8 cellular contexts compared by ENCODE assay signal in the genomic region with DNA sequence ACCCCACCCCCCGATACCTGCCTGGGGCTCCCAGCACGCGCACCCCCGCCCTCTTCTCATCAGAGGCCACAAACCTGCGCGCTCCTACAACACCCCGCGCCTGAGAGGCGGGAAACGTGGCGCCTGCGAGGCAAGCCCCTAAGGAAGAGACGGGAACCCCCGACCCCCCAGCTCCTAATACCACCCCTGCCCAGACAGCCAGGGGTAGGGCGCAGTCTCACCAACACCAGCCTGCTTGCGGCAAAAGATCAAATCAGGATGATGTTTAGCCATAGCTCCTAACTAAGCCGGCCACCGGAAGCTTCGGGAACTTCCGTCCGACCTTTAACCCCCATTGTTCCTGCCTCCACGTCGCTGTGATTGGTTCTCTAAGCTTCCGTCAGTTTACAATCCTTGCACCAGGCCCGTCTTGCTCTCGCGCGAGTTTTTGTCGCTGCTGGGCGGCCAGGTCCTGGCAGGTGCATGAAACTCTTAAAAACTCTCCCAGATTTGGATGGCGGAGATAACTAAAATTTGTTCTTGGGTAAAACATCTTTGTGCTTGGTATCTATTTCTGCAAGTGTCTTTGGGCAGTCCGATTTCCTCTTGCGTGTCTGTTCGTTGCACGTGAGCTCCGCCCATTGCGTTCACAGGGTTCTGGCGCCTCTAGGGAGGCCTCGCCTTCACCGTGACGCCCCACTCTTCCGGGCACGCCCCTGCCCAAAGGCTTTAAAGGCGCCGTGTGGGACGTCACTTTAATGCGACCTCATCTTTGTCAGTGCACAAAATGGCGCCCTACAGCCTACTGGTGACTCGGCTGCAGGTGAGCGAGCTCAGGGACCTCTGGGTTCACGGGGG. TPM values are rescaled to one million over a fixed set of nuclear protein-coding genes. Genes with fewer than 3 reads are reported as not detected.
DNase-seq lines count a peak whose midpoint lies in the region; ATAC-seq lines count a peak whose summit lies in the region.

Gene ACO2, plus strand, starts transcription at position 737 of the 837 bp plus-strand sequence. Its CDS starts 30 bp downstream, at position 767.
Gene PHF5A, minus strand, starts transcription at position 312 of the 837 bp plus-strand sequence. Its CDS starts 39 bp downstream, at position 273.

- peak within 1 kb of the TSS; percentile 94 to 99 for H3K27ac Mint-ChIP-seq in activated naive CD4-positive, alpha-beta T cell treated with anti-CD3 and anti-CD28 coated beads, Interleukin-2, amount 50 U/mL, for 72 hours

- peak; percentile 88 for ATAC-seq in HG02610 (IDR thresholded peaks at IDR 0.05; ENCODE audit: unreplicated experiment)
- peak; percentile 94 for ATAC-seq in activated naive CD4-positive, alpha-beta T cell treated with anti-CD3 and anti-CD28 coated beads, Interleukin-2, amount 50 U/mL, for 72 hours

- DNase-seq in NCI-H1092 treated with DMSO at 0.1 percent for 48 hours (lab: John Stamatoyannopoulos, UW) (peak; percentile 99), SKM-1 (lab: John Stamatoyannopoulos, UW; ENCODE audit: unreplicated experiment) (peak; percentile 98), glomerular endothelial cell (ENCODE audit: extremely low read depth, low read depth, low spot score) (peak; percentile 98), occipital lobe (lab: John Stamatoyannopoulos, UW) (peak; percentile 96)
- DNase-seq in activated naive CD4-positive, alpha-beta T cell treated with anti-CD3 and anti-CD28 coated beads, Interleukin-2, amount 50 U/mL, for 72 hours (ENCODE audit: low spot score in 2 of 2): peak; percentile 97 to 98

- H3K27ac ChIP-seq in temporal lobe (ENCODE audit: low read depth, low read length): peak within 1 kb of the TSS; percentile 88

- H3K36me3 Mint-ChIP-seq in activated naive CD4-positive, alpha-beta T cell treated with anti-CD3 and anti-CD28 coated beads, Interleukin-2, amount 50 U/mL, for 72 hours: peaks cover 23 to 36% of the 10 kb centered on the region in 2 donors

- no peaks in the 10 kb centered on the region for H3K9me3 Mint-ChIP-seq in activated naive CD4-positive, alpha-beta T cell treated with anti-CD3 and anti-CD28 coated beads, Interleukin-2, amount 50 U/mL, for 72 hours

- H3K4me3 ChIP-seq in GM08714 (ENCODE audit: low read length): peak within 1 kb of the TSS; percentile 77

RNA-seq across cellular contexts. Expression of gene ACO2, which starts in this region (rescaled TPM):
- total RNA-seq in activated naive CD4-positive, alpha-beta T cell treated with anti-CD3 and anti-CD28 coated beads, Interleukin-2, amount 50 U/mL, for 72 hours: 100 to 1,000 TPM in 1 of 2 donors, 10 to 100 TPM in 1; 100.0 to 112 TPM
- total RNA-seq in glomerular endothelial cell: 84.3 and 87.2 TPM in 2 replicates
- 64.4 TPM for total RNA-seq in occipital lobe
- 72.5 TPM for total RNA-seq in temporal lobe

RNA-seq across cellular contexts. Expression of gene PHF5A, which starts in this region (rescaled TPM):
- 10 to 100 TPM; 61.3 to 76.5 TPM for total RNA-seq in activated naive CD4-positive, alpha-beta T cell treated with anti-CD3 and anti-CD28 coated beads, Interleukin-2, amount 50 U/mL, for 72 hours
- total RNA-seq in glomerular endothelial cell (26.1 and 43.8 TPM in 2 replicates), occipital lobe (35.7 TPM), temporal lobe (25.6 TPM)

Comparison
In these comparisons a context has a peak if more than half of its experiments do, and no peak if none do; other contexts are left out.
1. Peak in every context shown above with its lines: DNase-seq, ATAC-seq, H3K4me3 ChIP-seq and H3K27ac ChIP-seq.